ENCODE assay signal across 11 cellular contexts in genomic region chr3:192042116-192042515, GRCh38.
DNase-seq lines count a peak whose midpoint lies in the region; ATAC-seq and TF ChIP-seq lines count a peak whose summit lies in the region.
"Had no signal": no experiment of that assay in that cellular context is flagged by ENCODE, and none has a peak within 500 bp of the region (broad histone marks: within the 10 kb centered on the region; RNA-seq: fewer than 3 reads in every experiment).

No MANE protein-coding gene starts in this region.

- no peak for TF ChIP-seq CTCF in GM06990 (IDR thresholded peaks at IDR 0.05; ENCODE audit: insufficient read depth, low read length, poor library complexity, severe bottlenecking)
- no peak for TF ChIP-seq CTCF in heart right ventricle (IDR thresholded peaks at IDR 0.05)

- H2AK5ac ChIP-seq in neuronal stem cell (ENCODE audit: low read depth, low read length) = no peak overlapping the region

- no peak overlapping the region for H4K8ac ChIP-seq in neuronal stem cell (ENCODE audit: low read depth, low read length)

- H3K9ac ChIP-seq in neuronal stem cell (ENCODE audit: low read depth, low read length, poor library complexity) = no peak overlapping the region

- no peak overlapping the region for H3K4ac ChIP-seq in neuronal stem cell (ENCODE audit: low read length)

- H3K14ac ChIP-seq in neuronal stem cell (ENCODE audit: low read length) = no peak overlapping the region

- peak; percentile 59 for DNase-seq in GM06990 (ENCODE audit: extremely low read depth, insufficient read length)
- peak; percentile 8 for DNase-seq in GM19240 (ENCODE audit: insufficient read length, low spot score)
- DNase-seq in stimulated activated naive CD4-positive, alpha-beta T cell treated with Interleukin-2 at 50 U/mL for 16 hours (lab: John Stamatoyannopoulos, UW) = no peak
- DNase-seq in heart right ventricle = no peak
- DNase-seq in neuronal stem cell (ENCODE audit: low spot score) = no peak
- DNase-seq in activated T-cell treated with anti-CD3 and anti-CD28 coated beads for 4 hours = no peak
- DNase-seq: activated CD4-positive, alpha-beta T cell treated with anti-CD3 and anti-CD28 coated beads, Interleukin-2, amount 50 U/mL, for 4 hours; NCI-H2081 treated with DMSO at 0.1 percent for 48 hours; SHP77 had no signal

- no peak overlapping the region for H2AFZ ChIP-seq in neuronal stem cell (ENCODE audit: low read length)

- H3K79me1 ChIP-seq in neuronal stem cell (ENCODE audit: low read depth, low read length) = no peaks in the 10 kb centered on the region

- H3K36me3 ChIP-seq in GM06990 (ENCODE audit: control insufficient read depth, insufficient read depth, low read length) (no peaks in the 10 kb centered on the region), heart right ventricle (no peaks in the 10 kb centered on the region), neuronal stem cell (replicated peaks in 1 of 2; ENCODE audit: control insufficient read depth in 2 of 2, insufficient read depth in 2 of 2, low read length in 2 of 2) (no peaks in the 10 kb centered on the region)

- no peak overlapping the region for H3K18ac ChIP-seq in neuronal stem cell (ENCODE audit: low read length)

- H3K4me1 ChIP-seq in heart right ventricle (no peaks in the 10 kb centered on the region), neuronal stem cell (ENCODE audit: control insufficient read depth in 2 of 2, insufficient read depth in 1 of 2, low read depth in 1 of 2, low read length in 2 of 2) (no peaks in the 10 kb centered on the region)

- no peaks in the 10 kb centered on the region for H3K27me3 ChIP-seq in GM06990 (replicated peaks; ENCODE audit: control insufficient read depth, insufficient read depth, low read length)
- H3K27me3 ChIP-seq in heart right ventricle = no peaks in the 10 kb centered on the region
- no peaks in the 10 kb centered on the region for H3K27me3 ChIP-seq in neuronal stem cell (ENCODE audit: control insufficient read depth in 3 of 3, insufficient read depth in 3 of 3, low read depth in 1 of 3, low read length in 3 of 3)

- H2BK120ac ChIP-seq in neuronal stem cell (ENCODE audit: low read depth, low read length) = no peak overlapping the region

- no peak overlapping the region for H3K4me2 ChIP-seq in neuronal stem cell (ENCODE audit: insufficient read depth, low read length, poor library complexity, severe bottlenecking)

- WGBS in heart right ventricle, 2 donors = 87 to 96% methylated on average over 3 of the region's 3 CpGs
- no CpG with 5 or more reads among the region's 3 CpGs for WGBS in neuronal stem cell (ENCODE audit: extremely low coverage in 2 of 2, insufficient read length in 2 of 2, insufficient replicate concordance in 1 of 2), 2 donors

- H3K4me3 ChIP-seq in GM06990 (replicated peaks; ENCODE audit: low read depth, low read length) = no peak overlapping the region
- H3K4me3 ChIP-seq in heart right ventricle = no peak overlapping the region
- H3K4me3 ChIP-seq in neuronal stem cell (ENCODE audit: low read length in 2 of 2) = no peak overlapping the region

- no peak overlapping the region for H2BK12ac ChIP-seq in neuronal stem cell (ENCODE audit: low read length)

- intact Hi-C loops in heart right ventricle (cut with DNase I) = no loop called here

- no peak overlapping the region for H3K23ac ChIP-seq in neuronal stem cell (ENCODE audit: low read depth, low read length, poor library complexity)

- H2BK5ac ChIP-seq in neuronal stem cell (ENCODE audit: low read length) = no peak overlapping the region

- H3K9me3 ChIP-seq in heart right ventricle (peaks cover 0 to 6% (median 0%) of the 10 kb centered on the region in 11 donors), neuronal stem cell (replicated peaks in 1 of 2; ENCODE audit: control insufficient read depth in 2 of 2, insufficient read depth in 1 of 2, low read depth in 1 of 2, low read length in 2 of 2) (peaks cover 2 to 5% of the 10 kb centered on the region in 2 donors)

- H4K91ac ChIP-seq in neuronal stem cell (ENCODE audit: low read depth, low read length, poor library complexity) = no peak overlapping the region

- H3K27ac ChIP-seq in heart right ventricle (no peak overlapping the region), neuronal stem cell (replicated peaks; ENCODE audit: low read length) (no peak overlapping the region)

- no peak overlapping the region for H2BK15ac ChIP-seq in neuronal stem cell (ENCODE audit: low read length)

- ATAC-seq in HG02678 (IDR thresholded peaks at IDR 0.05; ENCODE audit: unreplicated experiment) (peak; percentile 98), HG03457 (IDR thresholded peaks at IDR 0.05; ENCODE audit: unreplicated experiment) (peak; percentile 96), heart right ventricle (no peak)

Comparison
In these comparisons a context has a peak if more than half of its experiments do, and no peak if none do; other contexts are left out.
1. DNase-seq: peak in GM06990 (single experiment) and GM19240 (single experiment); none in stimulated activated naive CD4-positive, alpha-beta T cell treated with Interleukin-2 at 50 U/mL for 16 hours (single experiment), heart right ventricle (0 of 2), neuronal stem cell (single experiment) and activated T-cell treated with anti-CD3 and anti-CD28 coated beads for 4 hours (single experiment).
2. ATAC-seq: peak in HG02678 (single experiment) and HG03457 (single experiment); none in heart right ventricle (0 of 8).